ENCODE assay signal across 1 cellular context in genomic region chr20:62458256-62459251, GRCh38.
TF ChIP-seq lines count a peak whose summit lies in the region.

No MANE protein-coding gene starts in this region.

TF ChIP-seq in GM23338, 12 proteins besides CTCF, POLR2A, EP300 and RAD21 (continued from another document):
- TF ChIP-seq ETS1 (IDR thresholded peaks at IDR 0.05) (no peak), NANOG (IDR thresholded peaks at IDR 0.05; ENCODE audit: borderline replicate concordance) (no peak), EZH2 (IDR thresholded peaks at IDR 0.05; ENCODE audit: low read depth, unreplicated experiment) (no peak), ZNF114 (CRISPR knock-in tag; IDR thresholded peaks at IDR 0.05) (no peak), EZH2phosphoT487 (IDR thresholded peaks at IDR 0.05; ENCODE audit: unreplicated experiment) (no peak), REST (IDR thresholded peaks at IDR 0.05; ENCODE audit: unreplicated experiment) (no peak)
